Comparison of ENCODE assay signal across 23 cellular contexts in genomic region chr2:99925960-99926359, GRCh38.
"Had no signal": no experiment of that assay in that cellular context is flagged by ENCODE, and none has a peak within 500 bp of the region (broad histone marks: within the 10 kb centered on the region; RNA-seq: fewer than 3 reads in every experiment).

No MANE protein-coding gene starts in this region.

- H3K4me3 ChIP-seq: colonic mucosa, gastrocnemius medialis, heart right ventricle, left lung, lower lobe of right lung, mucosa of descending colon had no signal

- H3K9me3 Mint-ChIP-seq: effector memory CD8-positive, alpha-beta T cell had no signal

- ATAC-seq: effector memory CD8-positive, alpha-beta T cell; esophagus mucosa; gastrocnemius medialis; heart right ventricle; left cardiac atrium; left lung; left ventricle myocardium superior; lower lobe of right lung; mucosa of descending colon; naive thymus-derived CD4-positive, alpha-beta T cell had no signal

- H3K4me1 Mint-ChIP-seq: endodermal cell, mesothelial cell of epicardium had no signal

- H3K4me1 ChIP-seq: colonic mucosa, gastrocnemius medialis, heart right ventricle, left lung, lower lobe of right lung had no signal

- H3K27me3 Mint-ChIP-seq: dendritic cell treated with granulocyte-macrophage colony-stimulating factor and Interleukin-4, amounts not matched to agents 40 ng/mL and 50 ng/mL, for 4 days; naive thymus-derived CD4-positive, alpha-beta T cell had no signal

- DNase-seq: colonic mucosa; cortex of kidney; effector CD8-positive, alpha-beta T cell; effector memory CD8-positive, alpha-beta T cell; endodermal cell; erythroblast; foreskin melanocyte; gastrocnemius medialis; glutamatergic neuron; head of caudate nucleus; heart right ventricle; hippocampal formation; left cardiac atrium; left lung; left ventricle myocardium superior; lower lobe of right lung; mesenchymal stem cell; mucosa of descending colon; naive thymus-derived CD4-positive, alpha-beta T cell had no signal

- H3K36me3 ChIP-seq: colonic mucosa, gastrocnemius medialis, heart right ventricle, left lung, lower lobe of right lung had no signal

- H3K4me3 Mint-ChIP-seq: dendritic cell treated with granulocyte-macrophage colony-stimulating factor and Interleukin-4, amounts not matched to agents 40 ng/mL and 50 ng/mL, for 4 days; effector memory CD8-positive, alpha-beta T cell; endodermal cell; mesothelial cell of epicardium; naive thymus-derived CD4-positive, alpha-beta T cell had no signal

- H3K27ac Mint-ChIP-seq: dendritic cell treated with granulocyte-macrophage colony-stimulating factor and Interleukin-4, amounts not matched to agents 40 ng/mL and 50 ng/mL, for 4 days; effector memory CD8-positive, alpha-beta T cell; endodermal cell; mesothelial cell of epicardium; naive thymus-derived CD4-positive, alpha-beta T cell had no signal

- H3K9me3 ChIP-seq: colonic mucosa, gastrocnemius medialis, left lung, mucosa of descending colon had no signal

- H3K27me3 ChIP-seq: colonic mucosa, gastrocnemius medialis, heart right ventricle, left lung had no signal

- H3K27ac ChIP-seq: colonic mucosa, epithelial cell of prostate, gastrocnemius medialis, heart right ventricle, left lung, lower lobe of right lung had no signal
